In the genomic region with DNA sequence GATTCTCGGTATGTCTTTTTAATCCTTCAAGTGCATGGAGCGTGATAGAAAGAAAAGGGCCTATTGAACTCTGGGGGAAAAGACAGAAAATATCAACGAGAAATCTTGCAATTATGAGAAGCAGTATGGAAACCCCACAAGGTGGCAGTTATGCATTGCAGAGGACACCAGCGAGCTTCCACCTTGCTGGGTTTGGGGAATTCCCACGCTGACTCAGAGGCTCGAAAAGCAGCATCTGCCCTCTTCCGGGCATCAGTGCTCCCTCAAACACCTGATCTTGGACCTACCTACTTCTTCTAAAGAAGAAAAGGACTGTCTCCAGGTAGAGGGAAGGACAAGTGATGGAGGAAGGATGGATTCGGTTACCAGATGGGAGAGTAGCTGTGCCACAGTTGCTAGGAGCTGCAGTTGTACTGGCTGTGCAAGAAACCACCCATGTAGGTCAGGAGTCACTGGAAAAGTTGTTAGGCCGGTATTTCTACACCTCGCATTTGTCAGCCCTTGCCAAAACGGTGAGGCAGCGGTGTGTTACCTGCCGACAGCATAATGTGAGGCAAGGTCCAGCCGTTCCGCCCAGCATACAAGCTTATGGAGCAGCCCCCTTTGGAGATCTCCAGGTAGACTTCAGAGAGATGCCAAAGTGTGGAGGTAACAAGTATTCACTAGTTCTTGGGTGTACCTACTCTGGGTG, we compare ENCODE assay signal across 8 cellular contexts. TPM values are rescaled to one million over a fixed set of nuclear protein-coding genes. Genes with fewer than 3 reads are reported as not detected.
DNase-seq lines count a peak whose midpoint lies in the region; ATAC-seq, FAIRE-seq and TF ChIP-seq lines count a peak whose summit lies in the region.
"Not testable (repeated sequence)": the region's sequence is repeated elsewhere in the genome, so short reads cannot be mapped to it uniquely, and the experiment has no call there.

No MANE protein-coding gene starts in this region.

- not testable (repeated sequence) for H3K79me2 ChIP-seq in KMS-11 (ENCODE audit: insufficient read depth, low read depth)

- not testable (repeated sequence) for ATAC-seq in T-helper 17 cell; activated CD8-positive, alpha-beta memory T cell treated with anti-CD3 and anti-CD28 coated beads, Interleukin-2, amount 10 ng/mL, durations not matched to agents 7 days and 5 days

- DNase-seq in CD8-positive, alpha-beta memory T cell: peak in 4 of 5 donors; percentile 25 to 76 (median 36)
- peak in 2 of 3 donors; percentile 37 to 45 for DNase-seq in T-helper 17 cell
- DNase-seq in activated CD8-positive, alpha-beta memory T cell treated with anti-CD3 and anti-CD28 coated beads, Interleukin-2, amount 10 ng/mL, durations not matched to agents 7 days and 5 days: peak; percentile 73
- peak; percentile 55 for DNase-seq in activated naive CD8-positive, alpha-beta T cell treated with anti-CD3 and anti-CD28 coated beads, Interleukin-2, amount 50 U/mL, for 16 hours (ENCODE audit: low read depth, low spot score)
- not testable (repeated sequence) for DNase-seq in kidney
- peak; percentile 53 to 63 for DNase-seq in stimulated activated CD4-positive, alpha-beta T cell treated with anti-CD3 and anti-CD28 coated beads, Interleukin-15, amount 100 ng/mL, for 48 hours (ENCODE audit: low read depth in 2 of 2)
- DNase-seq in stimulated activated CD8-positive, alpha-beta memory T cell treated with anti-CD3 and anti-CD28 coated beads, Interleukin-7, amount 100 ng/mL, for 48 hours (ENCODE audit: extremely low read depth in 1 of 2, low read depth in 1 of 2): peak; percentile 30 to 64

- H3K9me3 Mint-ChIP-seq in CD8-positive, alpha-beta memory T cell; activated CD8-positive, alpha-beta memory T cell treated with anti-CD3 and anti-CD28 coated beads, Interleukin-2, amount 10 ng/mL, durations not matched to agents 7 days and 5 days (ENCODE audit: low read depth): not testable (repeated sequence)

- intact Hi-C loops in kidney (cut with DNase I): not testable (repeated sequence)

- POLR2A ChIA-PET in CD8-positive, alpha-beta memory T cell (lab: Charles Lee): not testable (repeated sequence)

- not testable (repeated sequence) for H3K4me1 ChIP-seq in CD8-positive, alpha-beta memory T cell (ENCODE audit: insufficient read depth, low read length); KMS-11 (ENCODE audit: low read depth, poor library complexity, severe bottlenecking); kidney (ENCODE audit: control insufficient read depth in 1 of 2, insufficient read depth in 1 of 2, low read depth in 1 of 2, low read length in 2 of 2)

- H3K4me2 ChIP-seq in KMS-11: not testable (repeated sequence)

- H3K36me3 Mint-ChIP-seq in CD8-positive, alpha-beta memory T cell; T-helper 17 cell (ENCODE audit: low read depth); activated CD8-positive, alpha-beta memory T cell treated with anti-CD3 and anti-CD28 coated beads, Interleukin-2, amount 10 ng/mL, durations not matched to agents 7 days and 5 days: not testable (repeated sequence)

- not testable (repeated sequence) for H3K36me3 ChIP-seq in CD8-positive, alpha-beta memory T cell (ENCODE audit: insufficient read depth, low read length); KMS-11 (ENCODE audit: insufficient read depth); kidney (ENCODE audit: control insufficient read depth in 1 of 2, insufficient read depth in 2 of 2, low read length in 2 of 2)

- peaks cover 5 to 15% of the 10 kb centered on the region in 2 donors for H3K27me3 Mint-ChIP-seq in CD8-positive, alpha-beta memory T cell
- peaks cover 12% of the 10 kb centered on the region for H3K27me3 Mint-ChIP-seq in T-helper 17 cell
- H3K27me3 Mint-ChIP-seq in activated CD8-positive, alpha-beta memory T cell treated with anti-CD3 and anti-CD28 coated beads, Interleukin-2, amount 10 ng/mL, durations not matched to agents 7 days and 5 days: not testable (repeated sequence)

- not testable (repeated sequence) for H3K4me3 ChIP-seq in CD8-positive, alpha-beta memory T cell (ENCODE audit: low read length); KMS-11 (IDR thresholded peaks at IDR 0.05; ENCODE audit: insufficient read depth, low read depth, low read length); kidney (ENCODE audit: low read length in 2 of 2)

- not testable (repeated sequence) for FAIRE-seq in kidney (lab: Jason Lieb, UNC)

- TF ChIP-seq CTCF in KMS-11 (conservative IDR thresholded peaks at IDR 0.05; ENCODE audit: low read depth, low read length): 0 out of 2 replicates have a peak, but pooled peaks have one; percentile 30
- not testable (repeated sequence) for TF ChIP-seq CTCF in kidney (IDR thresholded peaks at IDR 0.05; ENCODE audit: borderline replicate concordance, extremely low read depth, insufficient read depth)

- not testable (repeated sequence) for H3K9ac ChIP-seq in KMS-11; kidney (ENCODE audit: low read length in 2 of 2)

- not testable (repeated sequence) for H3K4me1 Mint-ChIP-seq in CD8-positive, alpha-beta memory T cell; T-helper 17 cell
- peaks cover 11% of the 10 kb centered on the region for H3K4me1 Mint-ChIP-seq in activated CD8-positive, alpha-beta memory T cell treated with anti-CD3 and anti-CD28 coated beads, Interleukin-2, amount 10 ng/mL, durations not matched to agents 7 days and 5 days

- not testable (repeated sequence) for H3K9me3 ChIP-seq in CD8-positive, alpha-beta memory T cell (ENCODE audit: low read length); T-helper 17 cell (ENCODE audit: control insufficient read depth, low read length, poor library complexity, severe bottlenecking); kidney (ENCODE audit: control insufficient read depth in 1 of 2, low read length in 2 of 2)

- CTCF ChIA-PET in CD8-positive, alpha-beta memory T cell (lab: Charles Lee): interaction anchor here (0.9 to 1.3 kb wide), 3 partner anchors 22 to 106 kb away, joined by 3 to 4 read pairs (median 3); a partner anchor contains a TSS
- CTCF ChIA-PET in activated CD8-positive, alpha-beta memory T cell treated with anti-CD3 and anti-CD28 coated beads, Interleukin-2, amount 10 ng/mL, durations not matched to agents 7 days and 5 days (lab: Charles Lee): interaction anchor here (1.2 to 1.4 kb wide), 4 partner anchors 22 to 131 kb away, joined by 3 to 5 read pairs (median 4); no protein-coding TSS in a partner anchor

- not testable (repeated sequence) for H3K27me3 ChIP-seq in CD8-positive, alpha-beta memory T cell (ENCODE audit: insufficient read depth, low read length, poor library complexity, severe bottlenecking); KMS-11 (ENCODE audit: insufficient read depth, low read depth)

- not testable (repeated sequence) for H4K20me1 ChIP-seq in KMS-11 (ENCODE audit: insufficient read depth)

- peak overlapping the region; percentile 25; the same call in 1 of the 2 replicates for H2AFZ ChIP-seq in KMS-11 (ENCODE audit: low read depth)

- H3K27ac ChIP-seq in CD8-positive, alpha-beta memory T cell (ENCODE audit: low read depth, low read length); KMS-11: not testable (repeated sequence)
- H3K27ac ChIP-seq in kidney (ENCODE audit: low read depth in 2 of 2, low read length in 2 of 2): peak overlapping the region; percentile 22 to 28

- peak overlapping the region in 1 of 7 donors; percentile 8 for H3K4me3 Mint-ChIP-seq in CD8-positive, alpha-beta memory T cell
- not testable (repeated sequence) for H3K4me3 Mint-ChIP-seq in T-helper 17 cell; activated CD8-positive, alpha-beta memory T cell treated with anti-CD3 and anti-CD28 coated beads, Interleukin-2, amount 10 ng/mL, durations not matched to agents 7 days and 5 days

- peak overlapping the region in 6 of 8 donors; percentile 19 to 76 (median 40) for H3K27ac Mint-ChIP-seq in CD8-positive, alpha-beta memory T cell
- peak overlapping the region; percentile 66 for H3K27ac Mint-ChIP-seq in T-helper 17 cell
- not testable (repeated sequence) for H3K27ac Mint-ChIP-seq in activated CD8-positive, alpha-beta memory T cell treated with anti-CD3 and anti-CD28 coated beads, Interleukin-2, amount 10 ng/mL, durations not matched to agents 7 days and 5 days

RNA-seq across cellular contexts. Expression of a gene that starts 29.0 kb away (rescaled TPM):
- 10 to 100 TPM; 95.4 to 96.1 TPM for total RNA-seq in CD8-positive, alpha-beta memory T cell
- 35.7 TPM for polyA plus RNA-seq in CD8-positive, alpha-beta memory T cell
- total RNA-seq in T-helper 17 cell (10 to 100 TPM; 30.0 to 31.3 TPM), kidney (56.1 TPM)
- total RNA-seq in activated CD8-positive, alpha-beta memory T cell treated with anti-CD3 and anti-CD28 coated beads, Interleukin-2, amount 10 ng/mL, durations not matched to agents 7 days and 5 days: 10 to 100 TPM; 39.2 to 58.1 TPM
- polyA plus RNA-seq in kidney (ENCODE audit: insufficient read depth, low read depth, low replicate concordance): 35.9 TPM

RNA-seq across cellular contexts. Expression of a gene that starts 44.8 kb away (rescaled TPM):
- 10 to 100 TPM; 76.3 to 77.2 TPM for total RNA-seq in CD8-positive, alpha-beta memory T cell
- polyA plus RNA-seq in CD8-positive, alpha-beta memory T cell: 69.2 TPM
- total RNA-seq in T-helper 17 cell (100 to 1,000 TPM in 1 of 2 donors, 10 to 100 TPM in 1; 75.0 to 102 TPM), kidney (113 TPM)
- total RNA-seq in activated CD8-positive, alpha-beta memory T cell treated with anti-CD3 and anti-CD28 coated beads, Interleukin-2, amount 10 ng/mL, durations not matched to agents 7 days and 5 days: 10 to 100 TPM; 54.6 to 78.4 TPM
- 102 TPM for polyA plus RNA-seq in kidney (ENCODE audit: insufficient read depth, low read depth, low replicate concordance)

RNA-seq across cellular contexts. Expression of a gene that starts 45.3 kb away (rescaled TPM):
- total RNA-seq in CD8-positive, alpha-beta memory T cell: under 1 TPM in 1 of 2 experiments, not detected in 1; 0.35 TPM
- 0.16 TPM for polyA plus RNA-seq in CD8-positive, alpha-beta memory T cell
- total RNA-seq in T-helper 17 cell (under 1 TPM; 0.34 to 0.80 TPM), kidney (1.3 TPM)
- total RNA-seq in activated CD8-positive, alpha-beta memory T cell treated with anti-CD3 and anti-CD28 coated beads, Interleukin-2, amount 10 ng/mL, durations not matched to agents 7 days and 5 days: not detected
- 2.1 TPM for polyA plus RNA-seq in kidney (ENCODE audit: insufficient read depth, low read depth, low replicate concordance)
